Comparison of ENCODE assay signal across 16 cellular contexts in the genomic region with DNA sequence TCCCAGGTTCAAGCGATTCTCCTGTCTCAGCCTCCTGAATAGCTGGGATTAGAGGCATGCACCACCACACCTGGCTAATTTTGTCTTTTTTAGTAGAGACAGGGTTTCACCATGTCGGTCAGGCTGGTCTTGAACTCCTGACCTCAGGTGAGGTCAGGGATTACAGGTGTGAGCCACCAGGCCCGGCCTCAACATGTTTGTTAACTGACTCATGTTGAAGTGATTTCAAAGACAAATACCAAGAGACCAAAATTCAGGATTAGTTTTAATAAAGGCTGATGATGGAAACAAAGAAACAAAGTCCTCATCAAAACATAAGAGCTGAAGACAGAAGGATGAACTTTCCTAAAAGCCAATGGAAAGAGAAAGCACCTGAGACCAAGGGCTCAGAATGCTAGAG. TPM values are rescaled to one million over a fixed set of nuclear protein-coding genes. Genes with fewer than 3 reads are reported as not detected.
A peak's percentile ranks its signal among the peaks of the same experiment; 100 is the strongest.
DNase-seq lines count a peak whose midpoint lies in the region; ATAC-seq and TF ChIP-seq lines count a peak whose summit lies in the region.
"Had no signal": no experiment of that assay in that cellular context is flagged by ENCODE, and none has a peak within 500 bp of the region (broad histone marks: within the 10 kb centered on the region; RNA-seq: fewer than 3 reads in every experiment).

No MANE protein-coding gene starts in this region.

- no peaks in the 10 kb centered on the region for H3K4me1 ChIP-seq in breast epithelium
- H3K4me1 ChIP-seq: BE2C had no signal

- intact Hi-C loops in MCF 10A (cut with micrococcal nuclease): no loop called here
- intact Hi-C loops in breast epithelium (cut with DNase I; ENCODE audit: low total_unique reads): no loop called here

- H3K9me3 ChIP-seq in breast epithelium: no peaks in the 10 kb centered on the region
- H3K9me3 ChIP-seq: BE2C had no signal

- H3K27me3 Mint-ChIP-seq in MCF 10A (ENCODE audit: insufficient read depth, unreplicated experiment): no peaks in the 10 kb centered on the region
- no peaks in the 10 kb centered on the region for H3K27me3 Mint-ChIP-seq in stimulated activated naive B cell treated with anti-CD40 and anti-IgM and Interleukin-4, amounts not matched to agents 10 μg/mL and 1 μg/mL and 100 μg/mL, for 72 hours
- H3K27me3 Mint-ChIP-seq in WTC11 (ENCODE audit: low read depth): no peaks in the 10 kb centered on the region
- no peaks in the 10 kb centered on the region for H3K27me3 Mint-ChIP-seq in progenitor cell of endocrine pancreas

- no peak overlapping the region for H3K4me3 ChIP-seq in breast epithelium

- peaks cover 19% of the 10 kb centered on the region for H3K4me1 Mint-ChIP-seq in MCF 10A (ENCODE audit: insufficient read depth, unreplicated experiment)
- H3K4me1 Mint-ChIP-seq in stimulated activated naive B cell treated with anti-CD40 and anti-IgM and Interleukin-4, amounts not matched to agents 10 μg/mL and 1 μg/mL and 100 μg/mL, for 72 hours: peaks cover 38 to 57% of the 10 kb centered on the region in 2 donors
- H3K4me1 Mint-ChIP-seq in WTC11: no peaks in the 10 kb centered on the region
- no peaks in the 10 kb centered on the region for H3K4me1 Mint-ChIP-seq in progenitor cell of endocrine pancreas (ENCODE audit: low read depth)
- H3K4me1 Mint-ChIP-seq: H9 had no signal

- no TSS peak for BruUV-seq in MCF 10A (replicated peaks; lab: Mats Ljungman, UMichigan)

- TF ChIP-seq POLR2A in breast epithelium (IDR thresholded peaks at IDR 0.05): no peak

- no peak overlapping the region for H3K27ac ChIP-seq in breast epithelium
- H3K27ac ChIP-seq in RWPE1: no peak overlapping the region
- H3K27ac ChIP-seq in epithelial cell of prostate: peak overlapping the region; percentile 39
- H3K27ac ChIP-seq: C4-2B had no signal

- POLR2A ChIA-PET in MCF 10A (lab: Yijun Ruan, JAX): interaction anchor here (0.6 kb wide), 1 partner anchor 8 kb away, joined by 3 read pairs; no protein-coding TSS in a partner anchor
- POLR2A ChIA-PET in RWPE1 (lab: Yijun Ruan, JAX; ENCODE audit: low non-redundant PET): no interaction called here
- POLR2A ChIA-PET in WTC11 (lab: Charles Lee): no interaction called here

- TF ChIP-seq CTCF in MCF 10A (IDR thresholded peaks at IDR 0.05; ENCODE audit: unreplicated experiment) (no peak), breast epithelium (IDR thresholded peaks at IDR 0.05) (no peak), RWPE1 (conservative IDR thresholded peaks at IDR 0.05; ENCODE audit: low read depth) (no peak), WTC11 (IDR thresholded peaks at IDR 0.05) (no peak), progenitor cell of endocrine pancreas (IDR thresholded peaks at IDR 0.05; ENCODE audit: unreplicated experiment) (no peak)

- ATAC-seq in stimulated activated naive B cell treated with anti-CD40 and anti-IgM and Interleukin-4, amounts not matched to agents 10 μg/mL and 1 μg/mL and 100 μg/mL, for 72 hours (replicated peaks): no peak
- ATAC-seq in WTC11: no peak
- ATAC-seq: CD8-positive, alpha-beta T cell had no signal

- H3K36me3 Mint-ChIP-seq in MCF 10A (ENCODE audit: insufficient read depth, unreplicated experiment) (no peaks in the 10 kb centered on the region), WTC11 (no peaks in the 10 kb centered on the region), progenitor cell of endocrine pancreas (ENCODE audit: insufficient read depth) (peaks cover 3% of the 10 kb centered on the region)
- peaks cover 20 to 36% of the 10 kb centered on the region in 2 donors for H3K36me3 Mint-ChIP-seq in stimulated activated naive B cell treated with anti-CD40 and anti-IgM and Interleukin-4, amounts not matched to agents 10 μg/mL and 1 μg/mL and 100 μg/mL, for 72 hours

- CTCF ChIA-PET in MCF 10A (lab: Yijun Ruan, JAX) (no interaction called here), RWPE1 (lab: Yijun Ruan, JAX) (interaction anchor here (0.6 to 0.9 kb wide), 2 partner anchors 13 to 1283 kb away, joined by 3 to 4 read pairs; no protein-coding TSS in a partner anchor), WTC11 (lab: Charles Lee) (no interaction called here)

- no peak overlapping the region for H3K27ac Mint-ChIP-seq in MCF 10A (ENCODE audit: low read depth, unreplicated experiment)
- peak overlapping the region; percentile 37 for H3K27ac Mint-ChIP-seq in stimulated activated naive B cell treated with anti-CD40 and anti-IgM and Interleukin-4, amounts not matched to agents 10 μg/mL and 1 μg/mL and 100 μg/mL, for 72 hours
- H3K27ac Mint-ChIP-seq in WTC11: no peak overlapping the region
- H3K27ac Mint-ChIP-seq in progenitor cell of endocrine pancreas: no peak overlapping the region
- H3K27ac Mint-ChIP-seq: H9 had no signal

- DNase-seq in MCF 10A (ENCODE audit: unreplicated experiment): peak; percentile 10
- DNase-seq in breast epithelium (ENCODE audit: low spot score in 2 of 2): no peak
- peak; percentile 41 for DNase-seq in RWPE1 (ENCODE audit: low spot score)
- no peak for DNase-seq in epithelial cell of prostate (ENCODE audit: low read depth, low spot score)
- DNase-seq in stimulated activated naive B cell treated with anti-CD40 and anti-IgM and Interleukin-4, amounts not matched to agents 10 μg/mL and 1 μg/mL and 100 μg/mL, for 72 hours: no peak
- DNase-seq in WTC11 (ENCODE audit: low spot score): no peak
- no peak for DNase-seq in progenitor cell of endocrine pancreas (ENCODE audit: low spot score, unreplicated experiment)
- DNase-seq: BE2C; CD8-positive, alpha-beta T cell; COR-L47; DND-41; GDM1; GOT3; H9 had no signal

- no peaks in the 10 kb centered on the region for H3K9me3 Mint-ChIP-seq in MCF 10A (ENCODE audit: unreplicated experiment)
- H3K9me3 Mint-ChIP-seq in stimulated activated naive B cell treated with anti-CD40 and anti-IgM and Interleukin-4, amounts not matched to agents 10 μg/mL and 1 μg/mL and 100 μg/mL, for 72 hours: no peaks in the 10 kb centered on the region
- H3K9me3 Mint-ChIP-seq in WTC11: peaks cover 6% of the 10 kb centered on the region; the same call in 1 of the 2 replicates
- H3K9me3 Mint-ChIP-seq in progenitor cell of endocrine pancreas (ENCODE audit: low read depth): peaks cover 3% of the 10 kb centered on the region
- H3K9me3 Mint-ChIP-seq: CD8-positive, alpha-beta T cell had no signal

- H3K27me3 ChIP-seq in breast epithelium: no peaks in the 10 kb centered on the region
- H3K27me3 ChIP-seq: BE2C had no signal

- H3K4me3 Mint-ChIP-seq in MCF 10A (ENCODE audit: unreplicated experiment) (no peak overlapping the region), WTC11 (no peak overlapping the region), progenitor cell of endocrine pancreas (ENCODE audit: low read depth) (no peak overlapping the region)
- no peak overlapping the region for H3K4me3 Mint-ChIP-seq in stimulated activated naive B cell treated with anti-CD40 and anti-IgM and Interleukin-4, amounts not matched to agents 10 μg/mL and 1 μg/mL and 100 μg/mL, for 72 hours
- H3K4me3 Mint-ChIP-seq: CD8-positive, alpha-beta T cell; H9 had no signal

- H3K36me3 ChIP-seq in breast epithelium: no peaks in the 10 kb centered on the region
- H3K36me3 ChIP-seq: BE2C had no signal

TF ChIP-seq in WTC11, 78 proteins besides CTCF, POLR2A, EP300 and RAD21 (continues in another document):
- TF ChIP-seq, protein P1, sequence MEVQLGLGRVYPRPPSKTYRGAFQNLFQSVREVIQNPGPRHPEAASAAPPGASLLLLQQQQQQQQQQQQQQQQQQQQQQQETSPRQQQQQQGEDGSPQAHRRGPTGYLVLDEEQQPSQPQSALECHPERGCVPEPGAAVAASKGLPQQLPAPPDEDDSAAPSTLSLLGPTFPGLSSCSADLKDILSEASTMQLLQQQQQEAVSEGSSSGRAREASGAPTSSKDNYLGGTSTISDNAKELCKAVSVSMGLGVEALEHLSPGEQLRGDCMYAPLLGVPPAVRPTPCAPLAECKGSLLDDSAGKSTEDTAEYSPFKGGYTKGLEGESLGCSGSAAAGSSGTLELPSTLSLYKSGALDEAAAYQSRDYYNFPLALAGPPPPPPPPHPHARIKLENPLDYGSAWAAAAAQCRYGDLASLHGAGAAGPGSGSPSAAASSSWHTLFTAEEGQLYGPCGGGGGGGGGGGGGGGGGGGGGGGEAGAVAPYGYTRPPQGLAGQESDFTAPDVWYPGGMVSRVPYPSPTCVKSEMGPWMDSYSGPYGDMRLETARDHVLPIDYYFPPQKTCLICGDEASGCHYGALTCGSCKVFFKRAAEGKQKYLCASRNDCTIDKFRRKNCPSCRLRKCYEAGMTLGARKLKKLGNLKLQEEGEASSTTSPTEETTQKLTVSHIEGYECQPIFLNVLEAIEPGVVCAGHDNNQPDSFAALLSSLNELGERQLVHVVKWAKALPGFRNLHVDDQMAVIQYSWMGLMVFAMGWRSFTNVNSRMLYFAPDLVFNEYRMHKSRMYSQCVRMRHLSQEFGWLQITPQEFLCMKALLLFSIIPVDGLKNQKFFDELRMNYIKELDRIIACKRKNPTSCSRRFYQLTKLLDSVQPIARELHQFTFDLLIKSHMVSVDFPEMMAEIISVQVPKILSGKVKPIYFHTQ (CRISPR knock-in tag; IDR thresholded peaks at IDR 0.05): no peak
- TF ChIP-seq, protein P2, sequence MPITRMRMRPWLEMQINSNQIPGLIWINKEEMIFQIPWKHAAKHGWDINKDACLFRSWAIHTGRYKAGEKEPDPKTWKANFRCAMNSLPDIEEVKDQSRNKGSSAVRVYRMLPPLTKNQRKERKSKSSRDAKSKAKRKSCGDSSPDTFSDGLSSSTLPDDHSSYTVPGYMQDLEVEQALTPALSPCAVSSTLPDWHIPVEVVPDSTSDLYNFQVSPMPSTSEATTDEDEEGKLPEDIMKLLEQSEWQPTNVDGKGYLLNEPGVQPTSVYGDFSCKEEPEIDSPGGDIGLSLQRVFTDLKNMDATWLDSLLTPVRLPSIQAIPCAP (CRISPR knock-in tag; IDR thresholded peaks at IDR 0.05): no peak
- TF ChIP-seq TEAD1 (CRISPR knock-in tag; IDR thresholded peaks at IDR 0.05) (no peak), ATF1 (CRISPR knock-in tag; IDR thresholded peaks at IDR 0.05) (no peak), RELA (CRISPR knock-in tag; IDR thresholded peaks at IDR 0.05; ENCODE audit: borderline replicate concordance) (no peak), SP1 (CRISPR knock-in tag; conservative IDR thresholded peaks at IDR 0.05) (no peak)

RNA-seq across cellular contexts. Expression of a gene that starts 36.5 kb away (rescaled TPM):
- total RNA-seq in MCF 10A (2022) (11.7 and 15.3 TPM in 2 replicates), breast epithelium (10 to 100 TPM; 22.3 to 28.8 (median 25.8) TPM), WTC11 (2021) (13.3 to 16.2 TPM (median 14.7 TPM) in 3 replicates), progenitor cell of endocrine pancreas (28.7 and 30.9 TPM in 2 replicates)

RNA-seq across cellular contexts. Expression of a gene that starts 41.9 kb away (rescaled TPM):
- 168 and 187 TPM in 2 replicates for total RNA-seq in MCF 10A (2022)
- 100 to 1,000 TPM; 108 to 135 (median 130) TPM for total RNA-seq in breast epithelium
- 220 to 234 TPM (median 227 TPM) in 3 replicates for total RNA-seq in WTC11 (2021)
- total RNA-seq in progenitor cell of endocrine pancreas: 134 and 139 TPM in 2 replicates

RNA-seq across cellular contexts. Expression of a gene that starts 42.1 kb away (rescaled TPM):
- total RNA-seq in MCF 10A (2022) (not detected in 2 replicates), breast epithelium (not detected), WTC11 (2021) (0.46 to 0.69 TPM (median 0.66 TPM) in 3 replicates), progenitor cell of endocrine pancreas (not detected in 2 replicates)
- total RNA-seq: CD8-positive, alpha-beta T cell; HT1080 had no signal

Comparison
In these comparisons a context has a peak if more than half of its experiments do, and no peak if none do; other contexts are left out.
1. DNase-seq: peak in MCF 10A (single experiment) and RWPE1 (single experiment); none in breast epithelium (0 of 2), epithelial cell of prostate (single experiment), stimulated activated naive B cell treated with anti-CD40 and anti-IgM and Interleukin-4, amounts not matched to agents 10 μg/mL and 1 μg/mL and 100 μg/mL, for 72 hours (single experiment), WTC11 (single experiment) and progenitor cell of endocrine pancreas (single experiment).